ENCODE assay signal across 8 cellular contexts in the genomic region with DNA sequence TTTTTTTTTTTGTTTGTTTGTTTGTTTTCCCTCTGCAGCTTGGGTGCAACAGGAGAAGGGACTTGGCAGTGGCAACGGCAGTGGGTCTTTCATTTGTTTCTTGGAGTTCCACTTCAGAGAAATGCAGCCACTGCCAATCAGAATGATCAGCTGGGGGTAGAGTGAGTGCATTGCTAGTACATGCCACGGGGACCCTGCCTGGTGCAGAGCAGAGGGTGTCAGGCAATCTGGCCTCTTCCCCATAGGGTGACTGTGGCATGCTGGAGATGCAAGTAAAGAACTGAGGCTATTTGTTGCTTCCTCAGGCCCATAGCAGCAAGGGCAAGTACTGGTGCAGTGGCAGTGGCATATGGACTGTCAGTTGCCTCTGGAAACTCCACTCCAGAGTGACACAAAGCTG.
"Had no signal": no experiment of that assay in that cellular context is flagged by ENCODE, and none has a peak within 500 bp of the region (broad histone marks: within the 10 kb centered on the region; RNA-seq: fewer than 3 reads in every experiment).

No MANE protein-coding gene starts in this region.

- H3K9me3 Mint-ChIP-seq: H9 had no signal

- H3K4me3 ChIP-seq: GM23248, HAP-1 had no signal

- DNase-seq: GM23248, GOT3, H7, H9, HCEC 1CT, HFFc6 had no signal

- H3K4me3 Mint-ChIP-seq: H9, HFFc6 had no signal

- H3K9me3 ChIP-seq: HAP-1 had no signal

- H2AFZ ChIP-seq: GM23248 had no signal

- H3K4me1 ChIP-seq: HAP-1 had no signal

- ATAC-seq: HCT116 had no signal

- H3K27ac Mint-ChIP-seq: HFFc6 had no signal

- H3K4me1 Mint-ChIP-seq: H9 had no signal

- H3K27ac ChIP-seq: GM23248 had no signal

- H3K36me3 ChIP-seq: HAP-1 had no signal
